In the genomic region with DNA sequence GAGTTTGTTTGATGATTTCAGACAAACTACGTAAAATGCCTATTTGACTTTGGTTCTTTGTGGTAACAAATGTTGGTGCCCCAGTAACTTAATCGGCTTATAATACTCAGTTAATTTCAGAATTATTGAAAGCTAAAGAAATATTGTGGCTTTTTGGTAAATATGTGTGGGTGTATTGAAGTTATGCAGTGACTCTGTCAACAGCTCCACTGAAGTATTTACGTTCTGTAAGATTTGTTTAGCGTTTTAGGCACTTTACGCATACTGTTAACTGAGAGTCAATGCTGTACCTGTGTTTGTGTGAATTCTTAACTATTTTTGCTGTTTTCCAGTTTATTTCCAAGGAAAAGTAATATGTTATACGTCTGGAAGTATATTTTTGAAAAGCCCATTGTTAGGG, we compare ENCODE assay signal across 8 cellular contexts. TPM values are rescaled to one million over a fixed set of nuclear protein-coding genes. Genes with fewer than 3 reads are reported as not detected.
DNase-seq lines count a peak whose midpoint lies in the region; ATAC-seq and TF ChIP-seq lines count a peak whose summit lies in the region.

No MANE protein-coding gene starts in this region.

- H3K4me3 ChIP-seq in HL-60 (replicated peaks; ENCODE audit: insufficient read depth, low read length): peak overlapping the region; percentile 73
- no peak overlapping the region for H3K4me3 ChIP-seq in mucosa of descending colon

- intact Hi-C loops in MCF 10A (cut with micrococcal nuclease): no loop called here
- intact Hi-C loops in mucosa of descending colon (cut with DNase I, micrococcal nuclease): no loop called here

- CTCF ChIA-PET in MCF 10A (lab: Yijun Ruan, JAX): interaction anchor here (0.6 kb wide), 1 partner anchor 1834 kb away, joined by 3 read pairs; a partner anchor contains a TSS

- POLR2A ChIA-PET in MCF 10A (lab: Yijun Ruan, JAX): interaction anchor here (0.7 to 3.0 kb wide), 9 partner anchors 11 to 421 kb away, joined by 3 to 10 read pairs (median 3); no protein-coding TSS in a partner anchor

- H3K27ac ChIP-seq in 22Rv1 (peak overlapping the region; percentile 94), HL-60 (replicated peaks) (peak overlapping the region; percentile 95)

- H3K27ac Mint-ChIP-seq in MCF 10A (ENCODE audit: low read depth, unreplicated experiment): peak overlapping the region; percentile 92
- peak overlapping the region; percentile 98 for H3K27ac Mint-ChIP-seq in mesothelial cell of epicardium

- no peaks in the 10 kb centered on the region for H3K27me3 ChIP-seq in HL-60 (ENCODE audit: insufficient read depth, poor library complexity, severe bottlenecking)

- BruUV-seq in MCF 10A (replicated peaks; lab: Mats Ljungman, UMichigan): no TSS peak

- ATAC-seq in mucosa of descending colon: no peak

- H3K36me3 ChIP-seq in mucosa of descending colon (ENCODE audit: low read depth): no peaks in the 10 kb centered on the region

- no peaks in the 10 kb centered on the region for H3K9me3 Mint-ChIP-seq in MCF 10A (ENCODE audit: unreplicated experiment)
- no peaks in the 10 kb centered on the region for H3K9me3 Mint-ChIP-seq in mesothelial cell of epicardium

- H3K36me3 Mint-ChIP-seq in MCF 10A (ENCODE audit: insufficient read depth, unreplicated experiment): peaks cover 7% of the 10 kb centered on the region
- no peaks in the 10 kb centered on the region for H3K36me3 Mint-ChIP-seq in mesothelial cell of epicardium

- H3K4me1 Mint-ChIP-seq in MCF 10A (ENCODE audit: insufficient read depth, unreplicated experiment) (peaks cover 47% of the 10 kb centered on the region), mesothelial cell of epicardium (peaks cover 54% of the 10 kb centered on the region)

- peak overlapping the region; percentile 88 for H3K4me3 Mint-ChIP-seq in MCF 10A (ENCODE audit: unreplicated experiment)
- peak overlapping the region; percentile 95 for H3K4me3 Mint-ChIP-seq in mesothelial cell of epicardium

- TF ChIP-seq CTCF in 22Rv1 (IDR thresholded peaks at IDR 0.05) (no peak), HL-60 (IDR thresholded peaks at IDR 0.05; ENCODE audit: insufficient read depth, low read length) (no peak), MCF 10A (IDR thresholded peaks at IDR 0.05; ENCODE audit: unreplicated experiment) (no peak), mesothelial cell of epicardium (IDR thresholded peaks at IDR 0.05; ENCODE audit: unreplicated experiment) (no peak), mucosa of descending colon (IDR thresholded peaks at IDR 0.05) (no peak)

- H3K27me3 Mint-ChIP-seq in MCF 10A (ENCODE audit: insufficient read depth, unreplicated experiment) (no peaks in the 10 kb centered on the region), mesothelial cell of epicardium (ENCODE audit: low read depth) (no peaks in the 10 kb centered on the region)

- DNase-seq in HL-60 (ENCODE audit: low read depth in 1 of 2, low spot score in 1 of 2): no peak
- DNase-seq in MCF 10A (ENCODE audit: unreplicated experiment): no peak
- DNase-seq in mesothelial cell of epicardium (ENCODE audit: low spot score in 2 of 2, unreplicated experiment in 2 of 2): no peak
- DNase-seq in NOMO-1 treated with dmso at 0.1 percent for 144 hours (lab: John Stamatoyannopoulos, UW; ENCODE audit: unreplicated experiment): no peak
- no peak for DNase-seq in middle frontal gyrus (ENCODE audit: extremely low spot score, low spot score)
- DNase-seq in mucosa of descending colon: no peak
- DNase-seq in NCI-H446 treated with DMSO at 0.1 percent for 48 hours (lab: John Stamatoyannopoulos, UW): no peak

- H3K4me1 ChIP-seq in mucosa of descending colon (ENCODE audit: low read depth): peaks cover 41% of the 10 kb centered on the region

- no peaks in the 10 kb centered on the region for H3K9me3 ChIP-seq in mucosa of descending colon

RNA-seq across cellular contexts. Expression of a gene that starts 2.2 kb away (rescaled TPM):
- total RNA-seq in MCF 10A (2022) (173 and 222 TPM in 2 replicates), mesothelial cell of epicardium (97.5 to 105 TPM (median 101 TPM) in 3 replicates), mucosa of descending colon (10 to 100 TPM; 83.0 to 95.6 (median 93.7) TPM)
